Comparison of ENCODE assay signal across 1 cellular context in the genomic region with DNA sequence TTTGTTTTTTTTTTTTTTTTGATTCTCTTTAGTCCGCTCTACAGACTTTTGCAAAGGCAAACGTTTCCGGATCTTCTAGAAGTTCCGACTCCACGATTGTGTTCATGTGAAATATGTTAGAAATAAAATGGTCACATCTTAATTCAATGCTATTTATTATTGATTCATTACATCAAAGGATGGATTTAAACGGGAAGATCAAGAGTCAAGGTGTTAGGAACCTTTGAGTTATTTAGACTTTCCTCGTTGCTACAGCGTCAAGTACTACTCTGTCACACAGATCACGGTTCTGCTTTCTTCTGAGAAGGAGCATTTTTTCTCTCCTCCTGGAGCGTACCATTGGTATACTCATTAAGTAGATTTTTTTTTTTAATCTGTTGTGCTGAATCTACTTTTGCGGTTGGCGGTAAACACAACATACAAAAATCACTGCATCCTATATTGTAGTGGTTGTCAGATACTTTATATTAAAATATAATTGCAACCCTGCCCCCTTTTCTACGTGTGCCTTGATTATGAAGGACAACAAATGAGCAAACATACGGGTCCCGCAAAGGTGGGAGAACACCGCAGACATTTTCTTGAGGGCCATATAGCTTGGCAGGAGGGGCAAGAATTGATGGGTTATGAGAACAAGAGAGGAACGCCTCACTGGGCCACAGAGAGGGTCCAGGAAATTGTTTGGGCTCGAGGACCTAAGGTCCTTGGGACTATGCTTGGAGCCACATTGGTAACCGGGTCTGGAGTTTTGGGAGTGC.
A peak's percentile ranks its signal among the peaks of the same experiment; 100 is the strongest.
TF ChIP-seq lines count a peak whose summit lies in the region.

No MANE protein-coding gene starts in this region.

TF ChIP-seq in HepG2, 621 proteins besides CTCF, POLR2A, EP300 and RAD21 (continues in another document):
- TF ChIP-seq ZBTB20 (CRISPR knock-in tag; IDR thresholded peaks at IDR 0.05; ENCODE audit: borderline replicate concordance, low read depth) (no peak), SMYD3 (CRISPR knock-in tag; IDR thresholded peaks at IDR 0.05) (0 out of 2 replicates have a peak, but pooled peaks have one; percentile 27), CBX1 (IDR thresholded peaks at IDR 0.05; ENCODE audit: low read depth) (no peak), FOXA3 (CRISPR knock-in tag; IDR thresholded peaks at IDR 0.05) (no peak), CBX2 (IDR thresholded peaks at IDR 0.05; ENCODE audit: low read depth, low read length) (no peak), CBX2 (CRISPR knock-in tag; IDR thresholded peaks at IDR 0.05; ENCODE audit: low read depth) (no peak), ZBTB39 (CRISPR knock-in tag; IDR thresholded peaks at IDR 0.05) (no peak), KLF11 (CRISPR knock-in tag; IDR thresholded peaks at IDR 0.05) (0 out of 2 replicates have a peak, but pooled peaks have one; percentile 50), NR2F6 (IDR thresholded peaks at IDR 0.05) (no peak), NR2F6 (CRISPR knock-in tag; IDR thresholded peaks at IDR 0.05) (no peak), ZMYM2 (CRISPR knock-in tag; IDR thresholded peaks at IDR 0.05) (0 out of 2 replicates have a peak, but pooled peaks have one; percentile 2), ZNF333 (CRISPR knock-in tag; IDR thresholded peaks at IDR 0.05; ENCODE audit: borderline replicate concordance) (no peak), IRF2 (CRISPR knock-in tag; IDR thresholded peaks at IDR 0.05) (0 out of 2 replicates have a peak, but pooled peaks have one; percentile 7), SP4 (CRISPR knock-in tag; IDR thresholded peaks at IDR 0.05) (0 out of 2 replicates have a peak, but pooled peaks have one; percentile 12), MIER3 (CRISPR knock-in tag; IDR thresholded peaks at IDR 0.05; ENCODE audit: borderline replicate concordance) (0 out of 2 replicates have a peak, but pooled peaks have one; percentile 9), ZNF232 (CRISPR knock-in tag; IDR thresholded peaks at IDR 0.05; ENCODE audit: borderline replicate concordance) (0 out of 2 replicates have a peak, but pooled peaks have one; percentile 8), ZNF773 (CRISPR knock-in tag; IDR thresholded peaks at IDR 0.05; ENCODE audit: borderline replicate concordance) (no peak), RCOR2 (CRISPR knock-in tag; IDR thresholded peaks at IDR 0.05) (no peak), ISL2 (CRISPR knock-in tag; IDR thresholded peaks at IDR 0.05) (no peak), ZZZ3 (CRISPR knock-in tag; IDR thresholded peaks at IDR 0.05; ENCODE audit: borderline replicate concordance) (no peak), KMT2B (CRISPR knock-in tag; IDR thresholded peaks at IDR 0.05) (no peak), NCOA1 (CRISPR knock-in tag; IDR thresholded peaks at IDR 0.05) (no peak), ZNF329 (CRISPR knock-in tag; IDR thresholded peaks at IDR 0.05; ENCODE audit: low read depth) (no peak), ZNF607 (CRISPR knock-in tag; IDR thresholded peaks at IDR 0.05; ENCODE audit: borderline replicate concordance) (no peak), ZBTB4 (CRISPR knock-in tag; IDR thresholded peaks at IDR 0.05; ENCODE audit: borderline replicate concordance) (no peak; the same call in 1 of the 2 replicates), CCAR2 (optimal IDR thresholded peaks at IDR 0.05; ENCODE audit: low read depth, low read length) (no peak), XBP1 (CRISPR knock-in tag; IDR thresholded peaks at IDR 0.05) (no peak), FOXO1 (CRISPR knock-in tag; IDR thresholded peaks at IDR 0.05) (no peak), AKAP8 (CRISPR knock-in tag; IDR thresholded peaks at IDR 0.05) (no peak), TCF7L2 (IDR thresholded peaks at IDR 0.05; ENCODE audit: low read depth, low read length) (no peak), ZNF549 (CRISPR knock-in tag; IDR thresholded peaks at IDR 0.05) (no peak), GATA4 (IDR thresholded peaks at IDR 0.05; ENCODE audit: borderline replicate concordance, low read depth) (no peak)
- TF ChIP-seq, protein P1, sequence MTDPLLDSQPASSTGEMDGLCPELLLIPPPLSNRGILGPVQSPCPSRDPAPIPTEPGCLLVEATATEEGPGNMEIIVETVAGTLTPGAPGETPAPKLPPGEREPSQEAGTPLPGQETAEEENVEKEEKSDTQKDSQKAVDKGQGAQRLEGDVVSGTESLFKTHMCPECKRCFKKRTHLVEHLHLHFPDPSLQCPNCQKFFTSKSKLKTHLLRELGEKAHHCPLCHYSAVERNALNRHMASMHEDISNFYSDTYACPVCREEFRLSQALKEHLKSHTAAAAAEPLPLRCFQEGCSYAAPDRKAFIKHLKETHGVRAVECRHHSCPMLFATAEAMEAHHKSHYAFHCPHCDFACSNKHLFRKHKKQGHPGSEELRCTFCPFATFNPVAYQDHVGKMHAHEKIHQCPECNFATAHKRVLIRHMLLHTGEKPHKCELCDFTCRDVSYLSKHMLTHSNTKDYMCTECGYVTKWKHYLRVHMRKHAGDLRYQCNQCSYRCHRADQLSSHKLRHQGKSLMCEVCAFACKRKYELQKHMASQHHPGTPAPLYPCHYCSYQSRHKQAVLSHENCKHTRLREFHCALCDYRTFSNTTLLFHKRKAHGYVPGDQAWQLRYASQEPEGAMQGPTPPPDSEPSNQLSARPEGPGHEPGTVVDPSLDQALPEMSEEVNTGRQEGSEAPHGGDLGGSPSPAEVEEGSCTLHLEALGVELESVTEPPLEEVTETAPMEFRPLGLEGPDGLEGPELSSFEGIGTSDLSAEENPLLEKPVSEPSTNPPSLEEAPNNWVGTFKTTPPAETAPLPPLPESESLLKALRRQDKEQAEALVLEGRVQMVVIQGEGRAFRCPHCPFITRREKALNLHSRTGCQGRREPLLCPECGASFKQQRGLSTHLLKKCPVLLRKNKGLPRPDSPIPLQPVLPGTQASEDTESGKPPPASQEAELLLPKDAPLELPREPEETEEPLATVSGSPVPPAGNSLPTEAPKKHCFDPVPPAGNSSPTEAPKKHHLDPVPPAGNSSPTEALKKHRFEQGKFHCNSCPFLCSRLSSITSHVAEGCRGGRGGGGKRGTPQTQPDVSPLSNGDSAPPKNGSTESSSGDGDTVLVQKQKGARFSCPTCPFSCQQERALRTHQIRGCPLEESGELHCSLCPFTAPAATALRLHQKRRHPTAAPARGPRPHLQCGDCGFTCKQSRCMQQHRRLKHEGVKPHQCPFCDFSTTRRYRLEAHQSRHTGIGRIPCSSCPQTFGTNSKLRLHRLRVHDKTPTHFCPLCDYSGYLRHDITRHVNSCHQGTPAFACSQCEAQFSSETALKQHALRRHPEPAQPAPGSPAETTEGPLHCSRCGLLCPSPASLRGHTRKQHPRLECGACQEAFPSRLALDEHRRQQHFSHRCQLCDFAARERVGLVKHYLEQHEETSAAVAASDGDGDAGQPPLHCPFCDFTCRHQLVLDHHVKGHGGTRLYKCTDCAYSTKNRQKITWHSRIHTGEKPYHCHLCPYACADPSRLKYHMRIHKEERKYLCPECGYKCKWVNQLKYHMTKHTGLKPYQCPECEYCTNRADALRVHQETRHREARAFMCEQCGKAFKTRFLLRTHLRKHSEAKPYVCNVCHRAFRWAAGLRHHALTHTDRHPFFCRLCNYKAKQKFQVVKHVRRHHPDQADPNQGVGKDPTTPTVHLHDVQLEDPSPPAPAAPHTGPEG (CRISPR knock-in tag; IDR thresholded peaks at IDR 0.05), result no peak
- TF ChIP-seq, protein P2, sequence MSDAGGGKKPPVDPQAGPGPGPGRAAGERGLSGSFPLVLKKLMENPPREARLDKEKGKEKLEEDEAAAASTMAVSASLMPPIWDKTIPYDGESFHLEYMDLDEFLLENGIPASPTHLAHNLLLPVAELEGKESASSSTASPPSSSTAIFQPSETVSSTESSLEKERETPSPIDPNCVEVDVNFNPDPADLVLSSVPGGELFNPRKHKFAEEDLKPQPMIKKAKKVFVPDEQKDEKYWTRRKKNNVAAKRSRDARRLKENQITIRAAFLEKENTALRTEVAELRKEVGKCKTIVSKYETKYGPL (CRISPR knock-in tag; IDR thresholded peaks at IDR 0.05), result no peak
- TF ChIP-seq, protein P3, sequence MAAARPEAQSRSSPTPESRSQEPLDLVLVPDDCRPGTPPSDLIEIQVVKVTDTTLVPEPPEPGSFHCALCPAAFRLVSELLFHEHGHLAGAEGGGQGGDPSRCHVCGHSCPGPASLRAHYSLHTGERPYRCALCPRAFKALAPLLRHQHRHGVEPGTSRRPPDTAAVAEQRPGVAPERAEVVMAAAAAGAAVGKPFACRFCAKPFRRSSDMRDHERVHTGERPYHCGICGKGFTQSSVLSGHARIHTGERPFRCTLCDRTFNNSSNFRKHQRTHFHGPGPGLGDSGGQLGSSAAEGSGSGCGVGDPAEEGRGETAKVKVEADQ (CRISPR knock-in tag; IDR thresholded peaks at IDR 0.05; ENCODE audit: borderline replicate concordance), result peak; percentile 15; the same call in 1 of the 2 replicates
- TF ChIP-seq, protein P4, sequence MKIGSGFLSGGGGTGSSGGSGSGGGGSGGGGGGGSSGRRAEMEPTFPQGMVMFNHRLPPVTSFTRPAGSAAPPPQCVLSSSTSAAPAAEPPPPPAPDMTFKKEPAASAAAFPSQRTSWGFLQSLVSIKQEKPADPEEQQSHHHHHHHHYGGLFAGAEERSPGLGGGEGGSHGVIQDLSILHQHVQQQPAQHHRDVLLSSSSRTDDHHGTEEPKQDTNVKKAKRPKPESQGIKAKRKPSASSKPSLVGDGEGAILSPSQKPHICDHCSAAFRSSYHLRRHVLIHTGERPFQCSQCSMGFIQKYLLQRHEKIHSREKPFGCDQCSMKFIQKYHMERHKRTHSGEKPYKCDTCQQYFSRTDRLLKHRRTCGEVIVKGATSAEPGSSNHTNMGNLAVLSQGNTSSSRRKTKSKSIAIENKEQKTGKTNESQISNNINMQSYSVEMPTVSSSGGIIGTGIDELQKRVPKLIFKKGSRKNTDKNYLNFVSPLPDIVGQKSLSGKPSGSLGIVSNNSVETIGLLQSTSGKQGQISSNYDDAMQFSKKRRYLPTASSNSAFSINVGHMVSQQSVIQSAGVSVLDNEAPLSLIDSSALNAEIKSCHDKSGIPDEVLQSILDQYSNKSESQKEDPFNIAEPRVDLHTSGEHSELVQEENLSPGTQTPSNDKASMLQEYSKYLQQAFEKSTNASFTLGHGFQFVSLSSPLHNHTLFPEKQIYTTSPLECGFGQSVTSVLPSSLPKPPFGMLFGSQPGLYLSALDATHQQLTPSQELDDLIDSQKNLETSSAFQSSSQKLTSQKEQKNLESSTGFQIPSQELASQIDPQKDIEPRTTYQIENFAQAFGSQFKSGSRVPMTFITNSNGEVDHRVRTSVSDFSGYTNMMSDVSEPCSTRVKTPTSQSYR (CRISPR knock-in tag; IDR thresholded peaks at IDR 0.05; ENCODE audit: borderline replicate concordance), result no peak
- TF ChIP-seq, protein P5, sequence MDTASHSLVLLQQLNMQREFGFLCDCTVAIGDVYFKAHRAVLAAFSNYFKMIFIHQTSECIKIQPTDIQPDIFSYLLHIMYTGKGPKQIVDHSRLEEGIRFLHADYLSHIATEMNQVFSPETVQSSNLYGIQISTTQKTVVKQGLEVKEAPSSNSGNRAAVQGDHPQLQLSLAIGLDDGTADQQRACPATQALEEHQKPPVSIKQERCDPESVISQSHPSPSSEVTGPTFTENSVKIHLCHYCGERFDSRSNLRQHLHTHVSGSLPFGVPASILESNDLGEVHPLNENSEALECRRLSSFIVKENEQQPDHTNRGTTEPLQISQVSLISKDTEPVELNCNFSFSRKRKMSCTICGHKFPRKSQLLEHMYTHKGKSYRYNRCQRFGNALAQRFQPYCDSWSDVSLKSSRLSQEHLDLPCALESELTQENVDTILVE (CRISPR knock-in tag; IDR thresholded peaks at IDR 0.05), result 0 out of 2 replicates have a peak, but pooled peaks have one; percentile 3
- TF ChIP-seq, protein P6, sequence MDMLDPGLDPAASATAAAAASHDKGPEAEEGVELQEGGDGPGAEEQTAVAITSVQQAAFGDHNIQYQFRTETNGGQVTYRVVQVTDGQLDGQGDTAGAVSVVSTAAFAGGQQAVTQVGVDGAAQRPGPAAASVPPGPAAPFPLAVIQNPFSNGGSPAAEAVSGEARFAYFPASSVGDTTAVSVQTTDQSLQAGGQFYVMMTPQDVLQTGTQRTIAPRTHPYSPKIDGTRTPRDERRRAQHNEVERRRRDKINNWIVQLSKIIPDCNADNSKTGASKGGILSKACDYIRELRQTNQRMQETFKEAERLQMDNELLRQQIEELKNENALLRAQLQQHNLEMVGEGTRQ (IDR thresholded peaks at IDR 0.05; ENCODE audit: low read depth, low read length), result no peak
- TF ChIP-seq, protein P6 (CRISPR knock-in tag; IDR thresholded peaks at IDR 0.05; ENCODE audit: borderline replicate concordance), result no peak
